Comparison of ENCODE assay signal across 25 cellular contexts in genomic region chr4:102114118-102114630, GRCh38.
"Had no signal": no experiment of that assay in that cellular context is flagged by ENCODE, and none has a peak within 500 bp of the region (broad histone marks: within the 10 kb centered on the region; RNA-seq: fewer than 3 reads in every experiment).

No MANE protein-coding gene starts in this region.

- DNase-seq: activated CD4-positive, alpha-beta memory T cell treated with anti-CD3 and anti-CD28 coated beads, Interleukin-2, amount 10 ng/mL, durations not matched to agents 7 days and 5 days; activated CD4-positive, alpha-beta T cell treated with anti-CD3 and anti-CD28 coated beads for 36 hours; activated CD4-positive, alpha-beta T cell treated with anti-CD3 and anti-CD28 coated beads, Interleukin-2, amount 50 U/mL, for 1 hour; activated gamma-delta T cell; activated naive CD4-positive, alpha-beta T cell treated with anti-CD3 and anti-CD28 coated beads for 36 hours; activated T-cell treated with anti-CD3 and anti-CD28 coated beads for 4 hours; activated T-cell treated with anti-CD3 and anti-CD28 coated beads, Interleukin-2, amount 50 U/mL, for 48 hours; anterior cingulate cortex; body of pancreas; KG1; NCI-H1048; NCI-H146; NCI-H1930; NCI-H2171 treated with DMSO at 0.1 percent for 48 hours; NCI-H345; NCI-H510A; NCI-H526 treated with DMSO at 0.1 percent for 48 hours; NCI-H82; SIG-M5; T-helper 17 cell; T1000; WERI-Rb-1 had no signal

- H3K27ac ChIP-seq: body of pancreas, WERI-Rb-1 had no signal

- ATAC-seq: activated CD4-positive, alpha-beta T cell treated with anti-CD3 and anti-CD28 coated beads for 36 hours; activated T-helper 17 cell treated with anti-CD3 and anti-CD28 coated beads, Interleukin-2, amount 50 U/mL, for 72 hours; body of pancreas; T-helper 17 cell had no signal

- H3K4me3 Mint-ChIP-seq: activated CD4-positive, alpha-beta memory T cell treated with anti-CD3 and anti-CD28 coated beads, Interleukin-2, amount 10 ng/mL, durations not matched to agents 7 days and 5 days; activated CD4-positive, alpha-beta T cell treated with anti-CD3 and anti-CD28 coated beads for 36 hours; activated naive CD4-positive, alpha-beta T cell treated with anti-CD3 and anti-CD28 coated beads for 36 hours; activated naive CD8-positive, alpha-beta T cell; activated T-helper 17 cell treated with anti-CD3 and anti-CD28 coated beads, Interleukin-2, amount 50 U/mL, for 72 hours; central memory CD8-positive, alpha-beta T cell; T-helper 17 cell had no signal

- H3K36me3 ChIP-seq: WERI-Rb-1 had no signal

- H3K9me3 ChIP-seq: body of pancreas had no signal

- H3K27me3 ChIP-seq: body of pancreas had no signal

- H3K27ac Mint-ChIP-seq: activated CD4-positive, alpha-beta memory T cell treated with anti-CD3 and anti-CD28 coated beads, Interleukin-2, amount 10 ng/mL, durations not matched to agents 7 days and 5 days; activated CD4-positive, alpha-beta T cell treated with anti-CD3 and anti-CD28 coated beads for 36 hours; activated naive CD4-positive, alpha-beta T cell treated with anti-CD3 and anti-CD28 coated beads for 36 hours; activated naive CD8-positive, alpha-beta T cell; activated T-helper 17 cell treated with anti-CD3 and anti-CD28 coated beads, Interleukin-2, amount 50 U/mL, for 72 hours; T-helper 17 cell had no signal

- H3K27me3 Mint-ChIP-seq: activated CD4-positive, alpha-beta memory T cell treated with anti-CD3 and anti-CD28 coated beads, Interleukin-2, amount 10 ng/mL, durations not matched to agents 7 days and 5 days; activated naive CD8-positive, alpha-beta T cell; activated T-helper 17 cell treated with anti-CD3 and anti-CD28 coated beads, Interleukin-2, amount 50 U/mL, for 72 hours; central memory CD8-positive, alpha-beta T cell; T-helper 17 cell had no signal

- H3K4me1 Mint-ChIP-seq: activated CD4-positive, alpha-beta memory T cell treated with anti-CD3 and anti-CD28 coated beads, Interleukin-2, amount 10 ng/mL, durations not matched to agents 7 days and 5 days; activated CD4-positive, alpha-beta T cell treated with anti-CD3 and anti-CD28 coated beads for 36 hours; activated T-helper 17 cell treated with anti-CD3 and anti-CD28 coated beads, Interleukin-2, amount 50 U/mL, for 72 hours; central memory CD8-positive, alpha-beta T cell; T-helper 17 cell had no signal

- H3K4me1 ChIP-seq: body of pancreas had no signal

- H3K9me3 Mint-ChIP-seq: activated CD4-positive, alpha-beta memory T cell treated with anti-CD3 and anti-CD28 coated beads, Interleukin-2, amount 10 ng/mL, durations not matched to agents 7 days and 5 days; activated naive CD4-positive, alpha-beta T cell treated with anti-CD3 and anti-CD28 coated beads for 36 hours; central memory CD8-positive, alpha-beta T cell had no signal

- H3K4me3 ChIP-seq: body of pancreas had no signal

- H3K36me3 Mint-ChIP-seq: activated naive CD8-positive, alpha-beta T cell had no signal
